Comparison of ENCODE assay signal across 2 cellular contexts in genomic region chr16:84158455-84158854, GRCh38.
TF ChIP-seq lines count a peak whose summit lies in the region.

No MANE protein-coding gene starts in this region.

TF ChIP-seq in HEK293, 187 proteins besides CTCF, POLR2A, EP300 and RAD21:
- 0 out of 2 replicates have a peak, but pooled peaks have one; percentile 22 for TF ChIP-seq ZNF664 (tag by site-specific recombination; IDR thresholded peaks at IDR 0.05)
- TF ChIP-seq ZNF558 (tag by site-specific recombination; IDR thresholded peaks at IDR 0.05), result no peak

TF ChIP-seq in K562, 482 proteins besides CTCF, POLR2A, EP300 and RAD21:
- peak; percentile 44 for TF ChIP-seq ZFP36 (IDR thresholded peaks at IDR 0.05; ENCODE audit: low read depth, low read length, partially characterized antibody)
- no peak for TF ChIP-seq BRF1 (IDR thresholded peaks at IDR 0.05; ENCODE audit: borderline replicate concordance, extremely low read depth, insufficient read length)
- TF ChIP-seq CXXC5 (CRISPR knock-in tag; IDR thresholded peaks at IDR 0.05), result no peak
- TF ChIP-seq ZNF507 (tag; conservative IDR thresholded peaks at IDR 0.05), result no peak
- TF ChIP-seq CBX2 (IDR thresholded peaks at IDR 0.05; ENCODE audit: insufficient read depth, low read length, poor library complexity, severe bottlenecking), result peak; percentile 32
- no peak for TF ChIP-seq MXI1 (IDR thresholded peaks at IDR 0.05; ENCODE audit: low read depth, low read length)
- TF ChIP-seq CHAMP1 (IDR thresholded peaks at IDR 0.05), result no peak
- TF ChIP-seq IFI16 (CRISPR knock-in tag; IDR thresholded peaks at IDR 0.05), result no peak
- no peak for TF ChIP-seq FOXO4 (CRISPR knock-in tag; IDR thresholded peaks at IDR 0.05)
- TF ChIP-seq KDM1A (IDR thresholded peaks at IDR 0.05), result peak; percentile 49 to 51; a peak in 1 of 4 replicates
- 0 out of 2 replicates have a peak, but pooled peaks have one; percentile 5 for TF ChIP-seq CBFA2T3 (IDR thresholded peaks at IDR 0.05)
- TF ChIP-seq ZNF174 (CRISPR knock-in tag; IDR thresholded peaks at IDR 0.05), result no peak
- no peak for TF ChIP-seq VEZF1 (CRISPR knock-in tag; IDR thresholded peaks at IDR 0.05)
- TF ChIP-seq CBX5 (IDR thresholded peaks at IDR 0.05; ENCODE audit: borderline replicate concordance, low read depth), result no peak
- TF ChIP-seq CBX8 (IDR thresholded peaks at IDR 0.05; ENCODE audit: borderline replicate concordance, extremely low read depth, low read depth, low read length, poor library complexity, severe bottlenecking), result peak; percentile 97
- no peak for TF ChIP-seq TBP (optimal IDR thresholded peaks at IDR 0.05; ENCODE audit: low read depth, low read length)
- peak; percentile 44; the same call in 1 of the 2 replicates for TF ChIP-seq BMI1 (IDR thresholded peaks at IDR 0.05; ENCODE audit: low read length)
- TF ChIP-seq POLR3A (IDR thresholded peaks at IDR 0.05; ENCODE audit: borderline replicate concordance, extremely low read depth, insufficient read depth, insufficient read length), result no peak
- no peak for TF ChIP-seq ZNF586 (CRISPR knock-in tag; conservative IDR thresholded peaks at IDR 0.05)
- TF ChIP-seq TEAD4 (IDR thresholded peaks at IDR 0.05; ENCODE audit: low read length), result 0 out of 2 replicates have a peak, but pooled peaks have one; percentile 13
- TF ChIP-seq TEAD4 (CRISPR knock-in tag; IDR thresholded peaks at IDR 0.05; ENCODE audit: borderline replicate concordance), result no peak
- TF ChIP-seq ARID2 (IDR thresholded peaks at IDR 0.05), result no peak
- TF ChIP-seq RNF2 (IDR thresholded peaks at IDR 0.05), result 0 out of 2 replicates have a peak, but pooled peaks have one; percentile 65
- no peak for TF ChIP-seq E4F1 (CRISPR knock-in tag; IDR thresholded peaks at IDR 0.05; ENCODE audit: borderline replicate concordance)
- peak; percentile 26; the same call in 1 of the 2 replicates for TF ChIP-seq TCF3 (CRISPR knock-in tag; IDR thresholded peaks at IDR 0.05)
